ENCODE assay signal across 29 cellular contexts in the genomic region with DNA sequence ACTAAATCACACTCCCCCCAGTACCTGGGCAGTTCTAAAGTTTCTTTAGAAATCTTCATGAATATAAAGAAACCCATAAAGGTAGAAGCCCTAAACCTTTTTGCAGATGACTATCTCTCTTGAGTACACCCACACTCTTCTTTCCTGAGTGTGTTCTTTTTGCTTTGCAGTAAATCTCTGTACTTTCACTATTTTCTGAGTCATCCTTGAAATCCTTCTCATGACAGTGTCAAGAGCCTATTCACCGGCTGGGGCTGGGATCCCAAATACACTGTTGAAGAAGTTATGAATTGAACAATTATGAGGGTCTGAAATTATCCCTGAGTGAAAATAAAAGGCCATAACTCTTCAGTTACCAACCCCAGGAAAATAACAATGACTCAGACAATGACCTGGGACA.
A peak's percentile ranks its signal among the peaks of the same experiment; 100 is the strongest.
DNase-seq lines count a peak whose midpoint lies in the region; ATAC-seq and TF ChIP-seq lines count a peak whose summit lies in the region.
"Had no signal": no experiment of that assay in that cellular context is flagged by ENCODE, and none has a peak within 500 bp of the region (broad histone marks: within the 10 kb centered on the region; RNA-seq: fewer than 3 reads in every experiment).

No MANE protein-coding gene starts in this region.

- no peak overlapping the region for H2BK20ac ChIP-seq in IMR-90 (ENCODE audit: low read depth, low read length)

- no peak overlapping the region for H2BK15ac ChIP-seq in IMR-90 (ENCODE audit: low read depth, low read length)

- H3K36me3 ChIP-seq in IMR-90 (ENCODE audit: control insufficient read depth, insufficient read depth, low read length): peaks cover 5% of the 10 kb centered on the region
- H3K36me3 ChIP-seq: cardiac muscle cell had no signal

- H4K20me1 ChIP-seq in IMR-90 (ENCODE audit: insufficient read depth, low read length): no peaks in the 10 kb centered on the region

- no peak overlapping the region for H3K18ac ChIP-seq in IMR-90 (ENCODE audit: low read depth, low read length)

- no peak overlapping the region for H3K23ac ChIP-seq in IMR-90 (ENCODE audit: low read depth, low read length)

- no peak for TF ChIP-seq POLR2A in IMR-90 (IDR thresholded peaks at IDR 0.05; ENCODE audit: low read depth, low read length)

- TF ChIP-seq RAD21 in IMR-90 (IDR thresholded peaks at IDR 0.05; ENCODE audit: low read length): no peak

- H4K91ac ChIP-seq in IMR-90 (ENCODE audit: insufficient read depth, low read depth, low read length): no peak overlapping the region

- no peaks in the 10 kb centered on the region for H3K9me3 ChIP-seq in IMR-90 (ENCODE audit: control insufficient read depth, insufficient read depth, low read length)
- H3K9me3 ChIP-seq: transverse colon had no signal

- no peak overlapping the region for H3K4me3 ChIP-seq in IMR-90 (ENCODE audit: insufficient read depth, low read depth, low read length)
- H3K4me3 ChIP-seq: cardiac muscle cell, hepatocyte, PC-9, transverse colon had no signal

- CTCF ChIA-PET in IMR-90 (lab: Yijun Ruan, JAX): no interaction called here

- H3K27ac Mint-ChIP-seq in endothelial cell (ENCODE audit: unreplicated experiment): no peak overlapping the region
- H3K27ac Mint-ChIP-seq: activated CD8-positive, alpha-beta memory T cell treated with anti-CD3 and anti-CD28 coated beads, Interleukin-2, amount 10 ng/mL, durations not matched to agents 7 days and 5 days had no signal

- H2BK5ac ChIP-seq in IMR-90 (ENCODE audit: low read depth, low read length, poor library complexity, severe bottlenecking): no peak overlapping the region

- TF ChIP-seq CTCF in IMR-90 (conservative IDR thresholded peaks at IDR 0.05; ENCODE audit: low read depth, low read length) (no peak), endothelial cell (IDR thresholded peaks at IDR 0.05; ENCODE audit: unreplicated experiment) (no peak)

- no peak overlapping the region for H3K4me2 ChIP-seq in IMR-90 (ENCODE audit: low read depth, low read length)
- H3K4me2 ChIP-seq: hepatocyte, PC-9 had no signal

- H2BK120ac ChIP-seq in IMR-90 (ENCODE audit: low read depth, low read length): no peak overlapping the region

- H3K4ac ChIP-seq in IMR-90 (ENCODE audit: low read depth, low read length): no peak overlapping the region

- POLR2A ChIA-PET in IMR-90 (lab: Charles Lee; ENCODE audit: unreplicated experiment): no interaction called here

- in situ Hi-C loops in IMR-90 (cut with MboI; ENCODE audit: low sequenced_read_pairs): no loop called here

- H4K5ac ChIP-seq in IMR-90 (ENCODE audit: low read depth, low read length): no peak overlapping the region

- ATAC-seq in IMR-90 (ENCODE audit: low read depth) (peak; percentile 29; the same call in 1 of the 2 replicates), HG03520 (IDR thresholded peaks at IDR 0.05; ENCODE audit: unreplicated experiment) (no peak), GM21576 (IDR thresholded peaks at IDR 0.05; ENCODE audit: unreplicated experiment) (no peak)
- ATAC-seq: activated CD8-positive, alpha-beta memory T cell treated with anti-CD3 and anti-CD28 coated beads, Interleukin-2, amount 10 ng/mL, durations not matched to agents 7 days and 5 days; CD8-positive, alpha-beta T cell; left ventricle myocardium superior had no signal

- H3K4me3 Mint-ChIP-seq in endothelial cell (ENCODE audit: unreplicated experiment): no peak overlapping the region
- H3K4me3 Mint-ChIP-seq: activated CD8-positive, alpha-beta memory T cell treated with anti-CD3 and anti-CD28 coated beads, Interleukin-2, amount 10 ng/mL, durations not matched to agents 7 days and 5 days; CD8-positive, alpha-beta T cell; immature natural killer cell; neural crest cell had no signal

- no peak overlapping the region for H3K27ac ChIP-seq in IMR-90 (ENCODE audit: insufficient read depth, low read length)
- H3K27ac ChIP-seq: cardiac muscle cell, hepatocyte, PC-9, transverse colon had no signal

- H3K27me3 Mint-ChIP-seq in endothelial cell (ENCODE audit: unreplicated experiment): no peaks in the 10 kb centered on the region
- H3K27me3 Mint-ChIP-seq: activated CD8-positive, alpha-beta memory T cell treated with anti-CD3 and anti-CD28 coated beads, Interleukin-2, amount 10 ng/mL, durations not matched to agents 7 days and 5 days had no signal

- H3K14ac ChIP-seq in IMR-90 (replicated peaks; ENCODE audit: low read depth, low read length): no peak overlapping the region

- intact Hi-C loops in IMR-90 (cut with micrococcal nuclease): no loop called here

- H2AK9ac ChIP-seq in IMR-90 (replicated peaks; ENCODE audit: low read depth, low read length, poor library complexity): no peak overlapping the region

- DNase-seq in ELR (ENCODE audit: low read depth) (peak; percentile 33), IMR-90 (peak; percentile 49), amniotic epithelial cell (ENCODE audit: low read depth) (peak; percentile 37), iris pigment epithelial cell (ENCODE audit: low read depth) (peak; percentile 49), endothelial cell (ENCODE audit: low spot score) (no peak), NCI-H1048 (lab: John Stamatoyannopoulos, UW) (no peak)
- DNase-seq: activated CD4-positive, alpha-beta T cell treated with anti-CD3 and anti-CD28 coated beads for 4 hours; activated CD8-positive, alpha-beta memory T cell treated with anti-CD3 and anti-CD28 coated beads, Interleukin-2, amount 10 ng/mL, durations not matched to agents 7 days and 5 days; activated effector memory CD4-positive, alpha-beta T cell treated with anti-CD3 and anti-CD28 coated beads, Interleukin-2, amount 50 U/mL, for 16 hours; amniotic stem cell; CD8-positive, alpha-beta T cell; dermis blood vessel endothelial cell; H7; immature natural killer cell; KBM-7; left ventricle myocardium superior; MV-4-11; NCI-H187 treated with DMSO at 0.1 percent for 48 hours; NCI-H345; PC-9; SIG-M5; stimulated activated CD4-positive, alpha-beta T cell treated with anti-CD3 and anti-CD28 coated beads, Interleukin-1b, Interleukin-23, amount 100 ng/mL, for 48 hours; stimulated activated naive CD8-positive, alpha-beta T cell treated with anti-CD3 and anti-CD28 coated beads, Interleukin-15, Interleukin-2, amounts not matched to agents 100 U/mL and 50 U/mL, for 24 hours; transverse colon had no signal

- H3K27me3 ChIP-seq in IMR-90 (ENCODE audit: control insufficient read depth, insufficient read depth, low read length): no peaks in the 10 kb centered on the region
- H3K27me3 ChIP-seq: cardiac muscle cell, hepatocyte, transverse colon had no signal

- no peaks in the 10 kb centered on the region; a peak in 1 of 4 replicates for H3K79me1 ChIP-seq in IMR-90 (ENCODE audit: low read depth in 1 of 2, low read length in 2 of 2)

- no peaks in the 10 kb centered on the region for H3K4me1 Mint-ChIP-seq in endothelial cell (ENCODE audit: unreplicated experiment)
- H3K4me1 Mint-ChIP-seq: immature natural killer cell, neural crest cell had no signal

- no peak overlapping the region for H2AFZ ChIP-seq in IMR-90 (replicated peaks; ENCODE audit: low read length, poor library complexity)
- H2AFZ ChIP-seq: hepatocyte, PC-9 had no signal

- H4K8ac ChIP-seq in IMR-90 (ENCODE audit: low read depth in 2 of 2, low read length in 2 of 2): no peak overlapping the region

- no peaks in the 10 kb centered on the region for H3K36me3 Mint-ChIP-seq in endothelial cell (ENCODE audit: low read depth, unreplicated experiment)

- no peaks in the 10 kb centered on the region for H3K9me3 Mint-ChIP-seq in endothelial cell (ENCODE audit: unreplicated experiment)
- H3K9me3 Mint-ChIP-seq: CD8-positive, alpha-beta T cell; immature natural killer cell; neural crest cell had no signal

- H3K56ac ChIP-seq in IMR-90 (ENCODE audit: extremely low read depth, insufficient read depth, low read length): no peak overlapping the region

- no peak overlapping the region for H2AK5ac ChIP-seq in IMR-90 (ENCODE audit: low read depth, low read length)

- dilution Hi-C loops in IMR-90 (cut with HindIII; ENCODE audit: low sequenced_read_pairs, unreplicated experiment): no loop called here

- BruUV-seq in IMR-90 (replicated peaks; lab: Mats Ljungman, UMichigan): no TSS peak

- no peak overlapping the region for H3K9ac ChIP-seq in IMR-90 (ENCODE audit: low read depth, low read length)

- no peaks in the 10 kb centered on the region for H3K9me1 ChIP-seq in IMR-90 (ENCODE audit: insufficient read depth, low read length)

- no peaks in the 10 kb centered on the region for H3K4me1 ChIP-seq in IMR-90 (ENCODE audit: control insufficient read depth, insufficient read depth, low read length)
- H3K4me1 ChIP-seq: transverse colon had no signal

- no CpG with 5 or more reads among the region's 1 CpG for WGBS in IMR-90 (ENCODE audit: extremely low coverage in 2 of 2, insufficient read length in 1 of 2), 2 experiments

TF ChIP-seq in IMR-90, 13 proteins besides CTCF, POLR2A, EP300 and RAD21:
- TF ChIP-seq CEBPB (IDR thresholded peaks at IDR 0.05; ENCODE audit: low read depth, low read length) (no peak), FOS (IDR thresholded peaks at IDR 0.05; ENCODE audit: low read depth, low read length) (no peak), BHLHE40 (IDR thresholded peaks at IDR 0.05; ENCODE audit: low read depth, low read length) (no peak), CHD1 (IDR thresholded peaks at IDR 0.05; ENCODE audit: low read depth, low read length) (no peak), MAZ (IDR thresholded peaks at IDR 0.05; ENCODE audit: borderline replicate concordance, low read depth, low read length) (no peak), NFE2L2 (IDR thresholded peaks at IDR 0.05; ENCODE audit: low read depth, low read length) (no peak), ELK1 (IDR thresholded peaks at IDR 0.05; ENCODE audit: borderline replicate concordance, low read depth, low read length) (no peak), USF2 (IDR thresholded peaks at IDR 0.05; ENCODE audit: low read depth, low read length) (no peak)

Comparison
In these comparisons a context has a peak if more than half of its experiments do, and no peak if none do; other contexts are left out.
1. DNase-seq: peak in ELR (single experiment), IMR-90 (single experiment), amniotic epithelial cell (single experiment) and iris pigment epithelial cell (single experiment); none in endothelial cell (single experiment) and NCI-H1048 (single experiment).